ENCODE assay signal across 8 cellular contexts in the genomic region with DNA sequence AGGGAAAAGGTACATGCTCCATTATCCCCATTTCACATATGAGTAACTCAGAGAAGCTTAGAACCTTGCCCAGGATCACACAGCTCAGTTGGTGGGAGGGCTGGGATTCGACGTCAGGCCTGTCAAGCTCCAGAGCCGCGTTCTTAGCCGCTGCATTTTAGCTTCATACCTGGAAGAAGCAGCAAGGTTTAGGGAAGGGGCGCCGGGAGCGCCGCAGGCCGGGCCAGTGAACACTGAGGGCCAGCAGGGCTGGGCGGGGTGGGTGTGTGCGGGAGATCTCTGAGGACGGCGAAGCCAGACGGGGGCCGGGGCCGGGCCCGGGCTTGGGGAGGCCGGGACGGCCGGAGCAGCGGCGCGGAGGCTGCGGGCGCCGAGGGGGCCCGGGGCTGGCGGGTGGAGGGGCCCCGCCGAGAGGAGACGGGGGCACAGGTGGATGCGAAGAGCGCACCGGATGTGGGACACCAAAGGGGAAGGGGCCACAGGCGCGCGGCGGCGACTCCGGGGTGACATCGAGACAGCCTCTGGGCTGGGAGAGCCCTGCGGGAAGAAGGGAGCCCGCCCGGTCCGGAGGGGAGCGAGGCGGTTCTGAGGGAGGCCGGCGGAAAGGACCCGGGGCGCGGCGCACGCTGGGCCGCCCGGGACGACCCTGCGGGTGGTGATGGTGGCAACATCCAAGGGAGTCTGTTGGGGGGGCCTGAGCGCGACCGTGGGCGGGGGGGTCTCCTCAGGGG. TPM values are rescaled to one million over a fixed set of nuclear protein-coding genes. Genes with fewer than 3 reads are reported as not detected.
DNase-seq lines count a peak whose midpoint lies in the region; ATAC-seq and TF ChIP-seq lines count a peak whose summit lies in the region.

No MANE protein-coding gene starts in this region.

- peaks cover 5% of the 10 kb centered on the region; the same call in 1 of the 2 replicates for H3K79me2 ChIP-seq in HCT116 (ENCODE audit: insufficient read depth, low read length)

- H3K4me3 Mint-ChIP-seq in activated T-helper 17 cell treated with anti-CD3 and anti-CD28 coated beads, Interleukin-2, amount 50 U/mL, for 72 hours, result peak overlapping the region; percentile 92

- no peaks in the 10 kb centered on the region for H3K9me3 Mint-ChIP-seq in activated T-helper 17 cell treated with anti-CD3 and anti-CD28 coated beads, Interleukin-2, amount 50 U/mL, for 72 hours

- H3K36me3 ChIP-seq in HCT116 (ENCODE audit: control insufficient read depth in 1 of 2, insufficient read depth in 2 of 2, low read length in 2 of 2), result peaks cover 3 to 19% of the 10 kb centered on the region in 2 experiments; a peak in 2 of 4 replicates
- peaks cover 0 to 10% of the 10 kb centered on the region in 2 donors for H3K36me3 ChIP-seq in prostate gland

- H3K27ac ChIP-seq in HCT116 (ENCODE audit: low read depth, low read length) (peak overlapping the region; percentile 89), prostate gland (peak overlapping the region; percentile 86 to 90)

- TF ChIP-seq CTCF in GM12875 (IDR thresholded peaks at IDR 0.05; ENCODE audit: borderline replicate concordance, insufficient read depth, low read depth, low read length), result no peak
- no peak for TF ChIP-seq CTCF in HCT116 (IDR thresholded peaks at IDR 0.05 in 2 of 3, conservative IDR thresholded peaks at IDR 0.05 in 1 of 3; ENCODE audit: borderline replicate concordance in 1 of 3, insufficient read depth in 1 of 3, low read depth in 2 of 3, low read length in 2 of 3)
- TF ChIP-seq CTCF in NB4 (IDR thresholded peaks at IDR 0.05; ENCODE audit: low read depth, low read length), result no peak
- TF ChIP-seq CTCF in prostate gland (IDR thresholded peaks at IDR 0.05), result no peak

- H3K27me3 Mint-ChIP-seq in activated T-helper 17 cell treated with anti-CD3 and anti-CD28 coated beads, Interleukin-2, amount 50 U/mL, for 72 hours, result no peaks in the 10 kb centered on the region

- no peaks in the 10 kb centered on the region for H3K9me2 ChIP-seq in HCT116 (ENCODE audit: insufficient read depth)

- no peaks in the 10 kb centered on the region for H4K20me1 ChIP-seq in HCT116 (ENCODE audit: insufficient read depth)

- ATAC-seq in HCT116, result peak; percentile 45
- ATAC-seq in activated T-helper 17 cell treated with anti-CD3 and anti-CD28 coated beads, Interleukin-2, amount 50 U/mL, for 72 hours (replicated peaks), result peak; percentile 27

- H3K27me3 ChIP-seq in HCT116 (ENCODE audit: insufficient read depth, low read length), result no peaks in the 10 kb centered on the region
- no peaks in the 10 kb centered on the region for H3K27me3 ChIP-seq in prostate gland (replicated peaks; ENCODE audit: insufficient read depth)

- H3K4me1 ChIP-seq in HCT116 (ENCODE audit: control insufficient read depth in 1 of 2, insufficient read depth in 2 of 2, low read length in 2 of 2), result peaks cover 4 to 26% of the 10 kb centered on the region in 2 experiments; a peak in 3 of 4 replicates
- no peaks in the 10 kb centered on the region for H3K4me1 ChIP-seq in prostate gland (replicated peaks)

- RAD21 ChIA-PET in HCT116 (lab: Charles Lee; ENCODE audit: low non-redundant PET in 1 of 2, low total read pairs in 2 of 2, uncharacterized antibody in 2 of 2, unreplicated experiment in 2 of 2), result no interaction called here

- TF ChIP-seq POLR2A in HCT116 (IDR thresholded peaks at IDR 0.05; ENCODE audit: borderline replicate concordance, extremely low read depth, insufficient read depth, insufficient read length) (no peak), NB4 (IDR thresholded peaks at IDR 0.05; ENCODE audit: extremely low read depth, insufficient read length) (no peak), prostate gland (IDR thresholded peaks at IDR 0.05) (no peak)

- TF ChIP-seq RAD21 in HCT116 (IDR thresholded peaks at IDR 0.05; ENCODE audit: low read depth), result no peak

- peaks cover 68% of the 10 kb centered on the region for H3K36me3 Mint-ChIP-seq in activated T-helper 17 cell treated with anti-CD3 and anti-CD28 coated beads, Interleukin-2, amount 50 U/mL, for 72 hours (ENCODE audit: low read depth)

- POLR2A ChIA-PET in HCT116 (lab: Charles Lee), result interaction anchor here (0.7 to 1.4 kb wide), 2 partner anchors 25 to 39 kb away, joined by 3 read pairs; a partner anchor contains a TSS

- under 1% methylated on average over 58 of the region's 63 CpGs for WGBS in prostate gland

- H3K4me1 Mint-ChIP-seq in activated T-helper 17 cell treated with anti-CD3 and anti-CD28 coated beads, Interleukin-2, amount 50 U/mL, for 72 hours, result peaks cover 28% of the 10 kb centered on the region

- DNase-seq in HCT116 (ENCODE audit: low read depth, low spot score) (no peak), NB4 (ENCODE audit: low read depth) (peak; percentile 74), foreskin melanocyte (peak; percentile 12), prostate gland (ENCODE audit: low spot score) (no peak), NCI-H1694 (lab: John Stamatoyannopoulos, UW) (no peak), NCI-H1105 (lab: John Stamatoyannopoulos, UW) (no peak)

- H3K9me3 ChIP-seq in HCT116 (ENCODE audit: control insufficient read depth in 1 of 2, insufficient read depth in 1 of 2, low read depth in 1 of 2, low read length in 2 of 2), result no peaks in the 10 kb centered on the region
- no peaks in the 10 kb centered on the region for H3K9me3 ChIP-seq in prostate gland

- no peak overlapping the region for H2AFZ ChIP-seq in HCT116 (ENCODE audit: low read depth, low read length, poor library complexity, severe bottlenecking)

- peak overlapping the region; percentile 78 for H3K9ac ChIP-seq in HCT116 (ENCODE audit: low read length)

- peak overlapping the region; percentile 77 for H3K4me2 ChIP-seq in HCT116 (ENCODE audit: low read length)

- H3K4me3 ChIP-seq in GM12875 (ENCODE audit: low read depth, low read length) (peak overlapping the region; percentile 94), HCT116 (replicated peaks in 1 of 2; ENCODE audit: low read depth in 1 of 2, low read length in 2 of 2) (peak overlapping the region; percentile 71 to 81), NB4 (ENCODE audit: low read depth, low read length) (peak overlapping the region; percentile 62), prostate gland (peak overlapping the region; percentile 97 to 98)

- CTCF ChIA-PET in HCT116 (lab: Charles Lee), result no interaction called here

- H3K27ac Mint-ChIP-seq in activated T-helper 17 cell treated with anti-CD3 and anti-CD28 coated beads, Interleukin-2, amount 50 U/mL, for 72 hours, result peak overlapping the region; percentile 98

- intact Hi-C loops in HCT116 (cut with micrococcal nuclease) (no loop called here), prostate gland (cut with DNase I) (no loop called here)

- BruUV-seq in HCT116 (replicated peaks; lab: Mats Ljungman, UMichigan), result no TSS peak

TF ChIP-seq in HCT116, 20 proteins besides CTCF, POLR2A, EP300 and RAD21 (continues in another document):
- no peak for TF ChIP-seq REST (IDR thresholded peaks at IDR 0.05; ENCODE audit: low read depth)
- TF ChIP-seq EZH2phosphoT487 (IDR thresholded peaks at IDR 0.05; ENCODE audit: borderline replicate concordance), result no peak
- TF ChIP-seq SIN3A (IDR thresholded peaks at IDR 0.05; ENCODE audit: low read depth), result no peak
- TF ChIP-seq SRF (IDR thresholded peaks at IDR 0.05; ENCODE audit: low read depth), result no peak
- no peak for TF ChIP-seq CBX3 (IDR thresholded peaks at IDR 0.05; ENCODE audit: low read depth)
- TF ChIP-seq YY1 (IDR thresholded peaks at IDR 0.05; ENCODE audit: extremely low read depth, insufficient replicate concordance, low read depth, low read length), result no peak
- TF ChIP-seq POLR2AphosphoS5 (IDR thresholded peaks at IDR 0.05; ENCODE audit: low read depth, low read length), result no peak
- TF ChIP-seq EZH2 (IDR thresholded peaks at IDR 0.05), result no peak
- TF ChIP-seq, protein P1, sequence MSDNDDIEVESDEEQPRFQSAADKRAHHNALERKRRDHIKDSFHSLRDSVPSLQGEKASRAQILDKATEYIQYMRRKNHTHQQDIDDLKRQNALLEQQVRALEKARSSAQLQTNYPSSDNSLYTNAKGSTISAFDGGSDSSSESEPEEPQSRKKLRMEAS (IDR thresholded peaks at IDR 0.05), result no peak
- TF ChIP-seq ZNF274 (IDR thresholded peaks at IDR 0.05; ENCODE audit: low read depth, low read length), result no peak

RNA-seq across cellular contexts. Expression of gene NDST2, which starts 0.5 kb away (rescaled TPM):
- total RNA-seq in HCT116 (2021; ENCODE audit: unreplicated experiment) (21.8 TPM), prostate gland (10 to 100 TPM; 39.7 to 57.4 TPM)
- polyA plus RNA-seq in HCT116 (2012), result 12.6 and 13.6 TPM in 2 replicates
- 10 to 100 TPM; 41.2 to 64.0 TPM for total RNA-seq in activated T-helper 17 cell treated with anti-CD3 and anti-CD28 coated beads, Interleukin-2, amount 50 U/mL, for 72 hours

RNA-seq across cellular contexts. Expression of gene ZSWIM8, which starts 25.5 kb away (rescaled TPM):
- total RNA-seq in HCT116 (2021; ENCODE audit: unreplicated experiment), result 49.9 TPM
- polyA plus RNA-seq in HCT116 (2012), result 48.5 and 63.4 TPM in 2 replicates
- total RNA-seq in activated T-helper 17 cell treated with anti-CD3 and anti-CD28 coated beads, Interleukin-2, amount 50 U/mL, for 72 hours, result 100 to 1,000 TPM in 1 of 2 donors, 10 to 100 TPM in 1; 66.1 to 113 TPM
- 100 to 1,000 TPM in 1 of 2 donors, 10 to 100 TPM in 1; 80.6 to 246 TPM for total RNA-seq in prostate gland

RNA-seq across cellular contexts. Expression of gene CHCHD1, which starts 29.1 kb away (rescaled TPM):
- total RNA-seq in HCT116 (2021; ENCODE audit: unreplicated experiment), result 36.6 TPM
- 37.4 and 50.5 TPM in 2 replicates for polyA plus RNA-seq in HCT116 (2012)
- 10 to 100 TPM; 30.2 to 32.8 TPM for total RNA-seq in activated T-helper 17 cell treated with anti-CD3 and anti-CD28 coated beads, Interleukin-2, amount 50 U/mL, for 72 hours
- total RNA-seq in prostate gland, result 10 to 100 TPM; 33.2 to 55.6 TPM

Comparison
In these comparisons a context has a peak if more than half of its experiments do, and no peak if none do; other contexts are left out.
1. DNase-seq: peak in NB4 (single experiment) and foreskin melanocyte (single experiment); none in HCT116 (single experiment), prostate gland (single experiment), NCI-H1694 (single experiment) and NCI-H1105 (single experiment).
2. Peak in every context shown above with its lines, with median percentiles within 50 percentile points of each other: H3K4me3 ChIP-seq.